ENCODE assay signal across 9 cellular contexts in genomic region chr22:21442646-21443045, GRCh38. TPM values are rescaled to one million over a fixed set of nuclear protein-coding genes. Genes with fewer than 3 reads are reported as not detected.
A peak's percentile ranks its signal among the peaks of the same experiment; 100 is the strongest.
DNase-seq lines count a peak whose midpoint lies in the region; ATAC-seq, FAIRE-seq and TF ChIP-seq lines count a peak whose summit lies in the region.
"Not testable (repeated sequence)": the region's sequence is repeated elsewhere in the genome, so short reads cannot be mapped to it uniquely, and the experiment has no call there.
"Had no signal": no experiment of that assay in that cellular context is flagged by ENCODE, and none has a peak within 500 bp of the region (broad histone marks: within the 10 kb centered on the region; RNA-seq: fewer than 3 reads in every experiment).

No MANE protein-coding gene starts in this region.

- H3K36me3 ChIP-seq in DND-41 (ENCODE audit: insufficient read depth, low read length) (peaks cover 45% of the 10 kb centered on the region), heart right ventricle (peaks cover 0 to 42% (median 14%) of the 10 kb centered on the region in 9 donors), HepG2 (replicated peaks in 1 of 2; ENCODE audit: control insufficient read depth in 1 of 2, insufficient read depth in 2 of 2, low read length in 2 of 2) (peaks cover 18 to 37% of the 10 kb centered on the region in 2 experiments; a peak in 4 of 5 replicates), tibial artery (peaks cover 0 to 49% (median 26%) of the 10 kb centered on the region in 3 donors)

- not testable (repeated sequence) for H3K27ac ChIP-seq in DND-41 (ENCODE audit: low read length); tibial artery
- H3K27ac ChIP-seq in heart right ventricle (peak overlapping the region in 1 of 10 donors; percentile 5), HepG2 (ENCODE audit: extremely low read length, insufficient read depth, low read length) (peak overlapping the region; percentile 78)

- H3K9ac ChIP-seq in DND-41 (ENCODE audit: low read depth, low read length); HepG2 (ENCODE audit: insufficient read depth, low read depth, low read length): not testable (repeated sequence)

- not testable (repeated sequence) for TF ChIP-seq RAD21 in HepG2 (CRISPR knock-in tag; IDR thresholded peaks at IDR 0.05)

- TF ChIP-seq CTCF in DND-41 (IDR thresholded peaks at IDR 0.05; ENCODE audit: borderline replicate concordance, extremely low read depth, low read length, poor library complexity, severe bottlenecking); chondrocyte (IDR thresholded peaks at IDR 0.05); heart right ventricle (IDR thresholded peaks at IDR 0.05); HepG2 (CRISPR knock-in tag; IDR thresholded peaks at IDR 0.05); natural killer cell (IDR thresholded peaks at IDR 0.05); progenitor cell of endocrine pancreas (IDR thresholded peaks at IDR 0.05; ENCODE audit: unreplicated experiment); tibial artery (IDR thresholded peaks at IDR 0.05): not testable (repeated sequence)

- H3K4me3 Mint-ChIP-seq in activated CD8-positive, alpha-beta T cell treated with anti-CD3 and anti-CD28 coated beads, Interleukin-2, amount 10 ng/mL, durations not matched to agents 7 days and 5 days; chondrocyte (ENCODE audit: unreplicated experiment); natural killer cell; progenitor cell of endocrine pancreas (ENCODE audit: low read depth): not testable (repeated sequence)

- POLR2A ChIA-PET in activated CD8-positive, alpha-beta T cell treated with anti-CD3 and anti-CD28 coated beads, Interleukin-2, amount 10 ng/mL, durations not matched to agents 7 days and 5 days (lab: Charles Lee); HepG2 (lab: Yijun Ruan, JAX): not testable (repeated sequence)

- not testable (repeated sequence) for H3K27me3 Mint-ChIP-seq in activated CD8-positive, alpha-beta T cell treated with anti-CD3 and anti-CD28 coated beads, Interleukin-2, amount 10 ng/mL, durations not matched to agents 7 days and 5 days (ENCODE audit: low read depth); chondrocyte (ENCODE audit: low read depth); natural killer cell (ENCODE audit: low read depth in 2 of 2); progenitor cell of endocrine pancreas

- TF ChIP-seq POLR2A in HepG2 (IDR thresholded peaks at IDR 0.05; ENCODE audit: insufficient read depth in 1 of 2, low read depth in 2 of 2, low read length in 2 of 2), result not testable (repeated sequence)

- H4K20me1 ChIP-seq in DND-41 (ENCODE audit: insufficient read depth, low read length), result peaks cover 41% of the 10 kb centered on the region
- H4K20me1 ChIP-seq in HepG2 (ENCODE audit: insufficient read depth, low read length), result not testable (repeated sequence)

- H3K9me3 ChIP-seq in DND-41 (ENCODE audit: insufficient read depth, low read length, severe bottlenecking); heart right ventricle; HepG2 (ENCODE audit: low read length); tibial artery: not testable (repeated sequence)

- not testable (repeated sequence) for ATAC-seq in DND-41 (ENCODE audit: insufficient read depth, low read depth); activated CD8-positive, alpha-beta T cell treated with anti-CD3 and anti-CD28 coated beads, Interleukin-2, amount 10 ng/mL, durations not matched to agents 7 days and 5 days; heart right ventricle; HepG2; natural killer cell

- 58 to 85% methylated on average over 1 to 4 of the region's 15 CpGs for WGBS in heart right ventricle, 2 donors
- no CpG with 5 or more reads among the region's 15 CpGs for WGBS in HepG2 (ENCODE audit: low lambda C conversion rate)

- peaks cover 12% of the 10 kb centered on the region; the same call in 1 of the 2 replicates for H3K79me2 ChIP-seq in DND-41 (ENCODE audit: insufficient read depth, low read length)
- H3K79me2 ChIP-seq in HepG2 (ENCODE audit: insufficient read depth, low read length), result not testable (repeated sequence)

- intact Hi-C loops in heart right ventricle (cut with DNase I); HepG2 (cut with micrococcal nuclease; ENCODE audit: unreplicated experiment); natural killer cell (cut with micrococcal nuclease); tibial artery (cut with DNase I; ENCODE audit: low total_unique reads): not testable (repeated sequence)

- H3K9me3 Mint-ChIP-seq in activated CD8-positive, alpha-beta T cell treated with anti-CD3 and anti-CD28 coated beads, Interleukin-2, amount 10 ng/mL, durations not matched to agents 7 days and 5 days (ENCODE audit: insufficient read depth); chondrocyte (ENCODE audit: low read depth); natural killer cell; progenitor cell of endocrine pancreas (ENCODE audit: low read depth): not testable (repeated sequence)

- in situ Hi-C loops in HepG2 (cut with HindIII; ENCODE audit: extremely low pct_ligation_motif_present, low pct_unique_long_range_greater_than_20kb), result not testable (repeated sequence)

- not testable (repeated sequence) for BruUV-seq in HepG2 (replicated peaks; lab: Mats Ljungman, UMichigan)

- not testable (repeated sequence) for H3K27me3 ChIP-seq in DND-41 (ENCODE audit: insufficient read depth, low read length, poor library complexity); heart right ventricle; HepG2 (ENCODE audit: control insufficient read depth in 1 of 2, insufficient read depth in 2 of 2, low read length in 2 of 2); tibial artery

- H3K4me2 ChIP-seq in DND-41 (ENCODE audit: insufficient read depth, low read length); HepG2 (ENCODE audit: low read depth, low read length): not testable (repeated sequence)

- H3K36me3 Mint-ChIP-seq in activated CD8-positive, alpha-beta T cell treated with anti-CD3 and anti-CD28 coated beads, Interleukin-2, amount 10 ng/mL, durations not matched to agents 7 days and 5 days (ENCODE audit: low read depth); chondrocyte (ENCODE audit: low read depth); natural killer cell; progenitor cell of endocrine pancreas (ENCODE audit: insufficient read depth): not testable (repeated sequence)

- H3K4me1 ChIP-seq in DND-41 (ENCODE audit: insufficient read depth, low read length); tibial artery: not testable (repeated sequence)
- H3K4me1 ChIP-seq in heart right ventricle (peaks cover 0 to 12% (median 0%) of the 10 kb centered on the region in 9 donors), HepG2 (ENCODE audit: insufficient read depth, low read length) (peaks cover 15% of the 10 kb centered on the region)

- CTCF ChIA-PET in activated CD8-positive, alpha-beta T cell treated with anti-CD3 and anti-CD28 coated beads, Interleukin-2, amount 10 ng/mL, durations not matched to agents 7 days and 5 days (lab: Charles Lee); HepG2 (lab: Yijun Ruan, JAX; ENCODE audit: low intra/inter-chr PET ratio, low total read pairs): not testable (repeated sequence)

- DNase-seq in DND-41 (peak; percentile 1), chondrocyte (ENCODE audit: low spot score) (peak; percentile 70), heart right ventricle (peak; percentile 3 to 13), natural killer cell (peak; percentile 6), tibial artery (peak; percentile 17 to 57)
- DNase-seq in activated CD8-positive, alpha-beta T cell treated with anti-CD3 and anti-CD28 coated beads, Interleukin-2, amount 10 ng/mL, durations not matched to agents 7 days and 5 days, result peak; percentile 8
- not testable (repeated sequence) for DNase-seq in HepG2 (ENCODE audit: low spot score); progenitor cell of endocrine pancreas (ENCODE audit: low spot score, unreplicated experiment)

- H3K27ac Mint-ChIP-seq in activated CD8-positive, alpha-beta T cell treated with anti-CD3 and anti-CD28 coated beads, Interleukin-2, amount 10 ng/mL, durations not matched to agents 7 days and 5 days; chondrocyte (ENCODE audit: unreplicated experiment); natural killer cell: not testable (repeated sequence)
- H3K27ac Mint-ChIP-seq in progenitor cell of endocrine pancreas, result peak overlapping the region; percentile 49

- not testable (repeated sequence) for H3K4me1 Mint-ChIP-seq in activated CD8-positive, alpha-beta T cell treated with anti-CD3 and anti-CD28 coated beads, Interleukin-2, amount 10 ng/mL, durations not matched to agents 7 days and 5 days (ENCODE audit: low read depth); chondrocyte (ENCODE audit: low read depth); natural killer cell; progenitor cell of endocrine pancreas (ENCODE audit: low read depth)

- not testable (repeated sequence) for TF ChIP-seq EP300 in HepG2 (IDR thresholded peaks at IDR 0.05; ENCODE audit: low read depth in 2 of 2, low read length in 2 of 2); HepG2 (CRISPR knock-in tag; IDR thresholded peaks at IDR 0.05; ENCODE audit: borderline replicate concordance)

- H2AFZ ChIP-seq in DND-41 (ENCODE audit: low read depth, low read length); HepG2 (ENCODE audit: low read length): not testable (repeated sequence)

- not testable (repeated sequence) for H3K4me3 ChIP-seq in DND-41 (ENCODE audit: low read depth in 1 of 2, low read length in 2 of 2); heart right ventricle; HepG2 (replicated peaks in 1 of 3; ENCODE audit: insufficient read depth in 1 of 3, low read depth in 2 of 3, low read length in 3 of 3); tibial artery

- FAIRE-seq in HepG2 (lab: Jason Lieb, UNC), result not testable (repeated sequence)

RNA-seq across cellular contexts. Expression of gene TMEM191C, which starts 24.5 kb away (rescaled TPM):
- total RNA-seq in activated CD8-positive, alpha-beta T cell treated with anti-CD3 and anti-CD28 coated beads, Interleukin-2, amount 10 ng/mL, durations not matched to agents 7 days and 5 days, result 1 to 10 TPM; 1.1 to 2.4 TPM
- total RNA-seq in chondrocyte (0.49 to 1.7 TPM (median 1.5 TPM) in 3 replicates), heart right ventricle (1 to 10 TPM in 2 of 10 donors, under 1 TPM in 6, not detected in 2; 0.26 to 1.8 (median 0.85) TPM), HepG2 (2016; rRNA removed; fragmentation: Illumina TruSeq; extraction: Trizol) (1.2 and 2.9 TPM in 2 replicates), natural killer cell (1 to 10 TPM; 2.1 to 3.4 (median 3.2) TPM), progenitor cell of endocrine pancreas (4.1 and 5.1 TPM in 2 replicates)
- polyA plus RNA-seq in heart right ventricle (1 to 10 TPM in 1 of 2 donors, under 1 TPM in 1; 0.70 to 1.1 TPM), HepG2 (2011; rRNA removed) (2.9 and 3.3 TPM in 2 replicates)
- total RNA-seq in HepG2 (2016; cell fraction: cytosol; rRNA removed; fragmentation: Illumina TruSeq; extraction: Trizol; ENCODE audit: low read depth), result 1.9 and 4.2 TPM in 2 replicates
- total RNA-seq in HepG2 (2016; cell fraction: insoluble cytoplasmic fraction; rRNA removed; fragmentation: Illumina TruSeq; extraction: Trizol), result 0.85 and 0.91 TPM in 2 replicates
- total RNA-seq in HepG2 (2016; cell fraction: membrane; rRNA removed; fragmentation: Illumina TruSeq; extraction: Trizol), result 1.3 and 1.9 TPM in 2 replicates
- total RNA-seq in HepG2 (2016; cell fraction: nucleus; rRNA removed; fragmentation: Illumina TruSeq; extraction: Trizol), result 1.6 TPM in 2 replicates
- polyA plus RNA-seq in HepG2 (2011; cell fraction: cytosol; rRNA removed), result 3.1 and 4.1 TPM in 2 replicates
- 19.1 and 20.7 TPM in 2 replicates for polyA plus RNA-seq in HepG2 (2011; cell fraction: nucleus; rRNA removed)
- polyA plus RNA-seq in HepG2 (2012), result 1.2 and 1.3 TPM in 2 replicates
- 0.45 and 0.86 TPM in 2 replicates for polyA plus RNA-seq in HepG2 (2016; cell fraction: cytosol; fragmentation: Illumina TruSeq; extraction: Trizol; ENCODE audit: low read depth)
- 0.90 and 1.4 TPM in 2 replicates for polyA plus RNA-seq in HepG2 (2016; cell fraction: insoluble cytoplasmic fraction; fragmentation: Illumina TruSeq; extraction: Trizol; ENCODE audit: low read depth)
- 0.54 and 0.72 TPM in 2 replicates for polyA plus RNA-seq in HepG2 (2016; cell fraction: membrane; fragmentation: Illumina TruSeq; extraction: Trizol; ENCODE audit: low read depth)
- 3.6 and 4.2 TPM in 2 replicates for polyA plus RNA-seq in HepG2 (2016; cell fraction: nucleus; fragmentation: Illumina TruSeq; extraction: Trizol; ENCODE audit: insufficient read depth, low read depth)
- polyA minus RNA-seq in HepG2 (2011; rRNA and poly(A)+ RNA removed; ENCODE audit: low replicate concordance), result 1.1 and 3.0 TPM in 2 replicates
- polyA minus RNA-seq in HepG2 (2011; cell fraction: cytosol; rRNA and poly(A)+ RNA removed), result 1.3 and 2.4 TPM in 2 replicates
- polyA minus RNA-seq in HepG2 (2011; cell fraction: nucleus; rRNA and poly(A)+ RNA removed), result 2.2 and 4.0 TPM in 2 replicates

RNA-seq across cellular contexts. Expression of gene HIC2, which starts 25.5 kb away (rescaled TPM):
- total RNA-seq in activated CD8-positive, alpha-beta T cell treated with anti-CD3 and anti-CD28 coated beads, Interleukin-2, amount 10 ng/mL, durations not matched to agents 7 days and 5 days, result 1 to 10 TPM; 4.1 to 4.8 TPM
- 4.3 to 4.9 TPM (median 4.5 TPM) in 3 replicates for total RNA-seq in chondrocyte
- total RNA-seq in heart right ventricle, result 1 to 10 TPM; 1.2 to 2.4 (median 1.8) TPM
- polyA plus RNA-seq in heart right ventricle, result 1 to 10 TPM in 1 of 2 donors, under 1 TPM in 1; 0.65 to 2.0 TPM
- total RNA-seq in HepG2 (2016; rRNA removed; fragmentation: Illumina TruSeq; extraction: Trizol), result 11.6 and 13.7 TPM in 2 replicates
- 1.2 and 1.5 TPM in 2 replicates for total RNA-seq in HepG2 (2016; cell fraction: cytosol; rRNA removed; fragmentation: Illumina TruSeq; extraction: Trizol; ENCODE audit: low read depth)
- 9.7 and 13.2 TPM in 2 replicates for total RNA-seq in HepG2 (2016; cell fraction: insoluble cytoplasmic fraction; rRNA removed; fragmentation: Illumina TruSeq; extraction: Trizol)
- total RNA-seq in HepG2 (2016; cell fraction: membrane; rRNA removed; fragmentation: Illumina TruSeq; extraction: Trizol), result 4.6 and 5.2 TPM in 2 replicates
- total RNA-seq in HepG2 (2016; cell fraction: nucleus; rRNA removed; fragmentation: Illumina TruSeq; extraction: Trizol), result 10.7 and 10.9 TPM in 2 replicates
- 5.0 and 6.1 TPM in 2 replicates for polyA plus RNA-seq in HepG2 (2011; rRNA removed)
- 4.6 and 4.8 TPM in 2 replicates for polyA plus RNA-seq in HepG2 (2011; cell fraction: cytosol; rRNA removed)
- 14.6 and 16.6 TPM in 2 replicates for polyA plus RNA-seq in HepG2 (2011; cell fraction: nucleus; rRNA removed)
- polyA plus RNA-seq in HepG2 (2012), result 12.6 and 12.9 TPM in 2 replicates
- 0.53 and 0.58 TPM in 2 replicates for polyA plus RNA-seq in HepG2 (2016; cell fraction: cytosol; fragmentation: Illumina TruSeq; extraction: Trizol; ENCODE audit: low read depth)
- 7.8 and 10.0 TPM in 2 replicates for polyA plus RNA-seq in HepG2 (2016; cell fraction: insoluble cytoplasmic fraction; fragmentation: Illumina TruSeq; extraction: Trizol; ENCODE audit: low read depth)
- 1.8 and 2.0 TPM in 2 replicates for polyA plus RNA-seq in HepG2 (2016; cell fraction: membrane; fragmentation: Illumina TruSeq; extraction: Trizol; ENCODE audit: low read depth)
- 14.3 and 15.7 TPM in 2 replicates for polyA plus RNA-seq in HepG2 (2016; cell fraction: nucleus; fragmentation: Illumina TruSeq; extraction: Trizol; ENCODE audit: insufficient read depth, low read depth)
- polyA minus RNA-seq in HepG2 (2011; rRNA and poly(A)+ RNA removed; ENCODE audit: low replicate concordance), result 2.3 and 19.9 TPM in 2 replicates
- 7.5 and 8.9 TPM in 2 replicates for polyA minus RNA-seq in HepG2 (2011; cell fraction: cytosol; rRNA and poly(A)+ RNA removed)
- polyA minus RNA-seq in HepG2 (2011; cell fraction: nucleus; rRNA and poly(A)+ RNA removed), result 10.9 and 11.6 TPM in 2 replicates
- 10 to 100 TPM in 1 of 3 donors, 1 to 10 TPM in 2; 6.3 to 10.2 (median 7.7) TPM for total RNA-seq in natural killer cell
- total RNA-seq in progenitor cell of endocrine pancreas, result 40.8 and 43.9 TPM in 2 replicates

RNA-seq across cellular contexts. Expression of gene RIMBP3B, which starts 59.1 kb away (rescaled TPM):
- under 1 TPM; 0.18 to 0.68 TPM for total RNA-seq in activated CD8-positive, alpha-beta T cell treated with anti-CD3 and anti-CD28 coated beads, Interleukin-2, amount 10 ng/mL, durations not matched to agents 7 days and 5 days
- 0.15 to 0.67 TPM (median 0.27 TPM) in 3 replicates for total RNA-seq in chondrocyte
- under 1 TPM in 4 of 10 donors, not detected in 6; 0.04 to 0.21 (median 0.10) TPM for total RNA-seq in heart right ventricle
- under 1 TPM in 1 of 2 donors, not detected in 1; 0.03 TPM for polyA plus RNA-seq in heart right ventricle
- total RNA-seq in HepG2 (2016; rRNA removed; fragmentation: Illumina TruSeq; extraction: Trizol), result not detected in 2 replicates
- total RNA-seq in HepG2 (2016; cell fraction: cytosol; rRNA removed; fragmentation: Illumina TruSeq; extraction: Trizol; ENCODE audit: low read depth), result not detected in 2 replicates
- total RNA-seq in HepG2 (2016; cell fraction: insoluble cytoplasmic fraction; rRNA removed; fragmentation: Illumina TruSeq; extraction: Trizol), result 0.06 and 0.09 TPM in 2 replicates
- total RNA-seq in HepG2 (2016; cell fraction: membrane; rRNA removed; fragmentation: Illumina TruSeq; extraction: Trizol), result not detected in 2 replicates
- not detected in 2 replicates for total RNA-seq in HepG2 (2016; cell fraction: nucleus; rRNA removed; fragmentation: Illumina TruSeq; extraction: Trizol)
- polyA plus RNA-seq in HepG2 (2011; rRNA removed), result not detected in 2 replicates
- polyA plus RNA-seq in HepG2 (2011; cell fraction: cytosol; rRNA removed), result not detected in 2 replicates
- not detected in 2 replicates for polyA plus RNA-seq in HepG2 (2011; cell fraction: nucleus; rRNA removed)
- 0.04 TPM in 1 of 2 replicates, not detected in the other for polyA plus RNA-seq in HepG2 (2012)
- not detected in 2 replicates for polyA plus RNA-seq in HepG2 (2016; cell fraction: cytosol; fragmentation: Illumina TruSeq; extraction: Trizol; ENCODE audit: low read depth)
- polyA plus RNA-seq in HepG2 (2016; cell fraction: insoluble cytoplasmic fraction; fragmentation: Illumina TruSeq; extraction: Trizol; ENCODE audit: low read depth), result 0.21 TPM in 1 of 2 replicates, not detected in the other
- polyA plus RNA-seq in HepG2 (2016; cell fraction: membrane; fragmentation: Illumina TruSeq; extraction: Trizol; ENCODE audit: low read depth), result not detected in 2 replicates
- not detected in 2 replicates for polyA plus RNA-seq in HepG2 (2016; cell fraction: nucleus; fragmentation: Illumina TruSeq; extraction: Trizol; ENCODE audit: insufficient read depth, low read depth)
- 0.12 TPM in 1 of 2 replicates, not detected in the other for polyA minus RNA-seq in HepG2 (2011; rRNA and poly(A)+ RNA removed; ENCODE audit: low replicate concordance)
- not detected in 2 replicates for polyA minus RNA-seq in HepG2 (2011; cell fraction: cytosol; rRNA and poly(A)+ RNA removed)
- not detected in 2 replicates for polyA minus RNA-seq in HepG2 (2011; cell fraction: nucleus; rRNA and poly(A)+ RNA removed)
- total RNA-seq in natural killer cell, result under 1 TPM in 2 of 3 donors, not detected in 1; 0.14 to 0.70 TPM
- total RNA-seq in progenitor cell of endocrine pancreas, result 0.65 and 1.3 TPM in 2 replicates
- total RNA-seq: MCF 10A had no signal
